1 cellular context compared by ENCODE assay signal in genomic region chr20:58715709-58716475, GRCh38.
TF ChIP-seq lines count a peak whose summit lies in the region.

No MANE protein-coding gene starts in this region.

TF ChIP-seq in HepG2, 621 proteins besides CTCF, POLR2A, EP300 and RAD21:
- TF ChIP-seq CAMTA2 (CRISPR knock-in tag; IDR thresholded peaks at IDR 0.05; ENCODE audit: borderline replicate concordance) (no peak), ZNF280B (CRISPR knock-in tag; IDR thresholded peaks at IDR 0.05; ENCODE audit: borderline replicate concordance) (0 out of 2 replicates have a peak, but pooled peaks have one; percentile 6), FUBP1 (CRISPR knock-in tag; IDR thresholded peaks at IDR 0.05; ENCODE audit: borderline replicate concordance) (no peak), PRPF4 (IDR thresholded peaks at IDR 0.05; ENCODE audit: low read depth, low read length, poor library complexity, severe bottlenecking) (no peak), ZHX2 (IDR thresholded peaks at IDR 0.05; ENCODE audit: low read depth) (no peak), ZHX2 (CRISPR knock-in tag; IDR thresholded peaks at IDR 0.05; ENCODE audit: borderline replicate concordance) (no peak), POGZ (CRISPR knock-in tag; IDR thresholded peaks at IDR 0.05) (no peak), THYN1 (CRISPR knock-in tag; IDR thresholded peaks at IDR 0.05; ENCODE audit: borderline replicate concordance, low read depth) (no peak), NRL (CRISPR knock-in tag; IDR thresholded peaks at IDR 0.05; ENCODE audit: borderline replicate concordance) (peak; percentile 15; the same call in 1 of the 2 replicates), ZNF3 (CRISPR knock-in tag; IDR thresholded peaks at IDR 0.05) (no peak), SMARCE1 (IDR thresholded peaks at IDR 0.05; ENCODE audit: borderline replicate concordance) (no peak), XRCC5 (optimal IDR thresholded peaks at IDR 0.05; ENCODE audit: low read length) (peak; percentile 20), AGO1 (IDR thresholded peaks at IDR 0.05; ENCODE audit: low read depth, low read length, poor library complexity, severe bottlenecking) (peak; percentile 47), ZNF263 (CRISPR knock-in tag; IDR thresholded peaks at IDR 0.05) (0 out of 2 replicates have a peak, but pooled peaks have one; percentile 26), AGO2 (optimal IDR thresholded peaks at IDR 0.05; ENCODE audit: low read depth, low read length) (peak; percentile 39)
